Comparison of ENCODE assay signal across 1 cellular context in genomic region chr15:78993931-78994530, GRCh38.
TF ChIP-seq lines count a peak whose summit lies in the region.

No MANE protein-coding gene starts in this region.

TF ChIP-seq in HepG2, 621 proteins besides CTCF, POLR2A, EP300 and RAD21 (continued from another document and continues in another):
- TF ChIP-seq ZHX1 (CRISPR knock-in tag; IDR thresholded peaks at IDR 0.05; ENCODE audit: low read depth) (peak; percentile 66; the same call in 1 of the 2 replicates), ZC3H13 (CRISPR knock-in tag; IDR thresholded peaks at IDR 0.05) (0 out of 2 replicates have a peak, but pooled peaks have one; percentile 57), ZNF687 (CRISPR knock-in tag; IDR thresholded peaks at IDR 0.05) (peak; percentile 100), HINFP (CRISPR knock-in tag; IDR thresholded peaks at IDR 0.05; ENCODE audit: low read depth) (peak; percentile 75), ZNF350 (CRISPR knock-in tag; IDR thresholded peaks at IDR 0.05; ENCODE audit: borderline replicate concordance, low read depth) (peak; percentile 90; the same call in 1 of the 2 replicates), ZBTB40 (IDR thresholded peaks at IDR 0.05) (no peak), ZBTB40 (CRISPR knock-in tag; IDR thresholded peaks at IDR 0.05) (peak; percentile 73; the same call in 1 of the 2 replicates), HNRNPLL (IDR thresholded peaks at IDR 0.05; ENCODE audit: low read depth, low read length, poor library complexity, severe bottlenecking) (peak; percentile 9), BORCS8-MEF2B (CRISPR knock-in tag; IDR thresholded peaks at IDR 0.05) (peak; percentile 80; the same call in 1 of the 2 replicates), HMGXB4 (CRISPR knock-in tag; IDR thresholded peaks at IDR 0.05; ENCODE audit: borderline replicate concordance in 1 of 2, low read depth in 1 of 2) (0 out of 4 replicates have a peak, but pooled peaks of 1 of the 2 experiments have one; percentile 2), EEA1 (CRISPR knock-in tag; IDR thresholded peaks at IDR 0.05; ENCODE audit: borderline replicate concordance) (no peak), MXD4 (CRISPR knock-in tag; IDR thresholded peaks at IDR 0.05) (peak; percentile 67; the same call in 1 of the 2 replicates), MED8 (CRISPR knock-in tag; IDR thresholded peaks at IDR 0.05; ENCODE audit: insufficient replicate concordance) (peak; percentile 99), HNF1A (IDR thresholded peaks at IDR 0.05; ENCODE audit: low read depth) (peak; percentile 75), HNF1A (CRISPR knock-in tag; IDR thresholded peaks at IDR 0.05; ENCODE audit: borderline replicate concordance) (peak; percentile 89)
- TF ChIP-seq, protein P1, sequence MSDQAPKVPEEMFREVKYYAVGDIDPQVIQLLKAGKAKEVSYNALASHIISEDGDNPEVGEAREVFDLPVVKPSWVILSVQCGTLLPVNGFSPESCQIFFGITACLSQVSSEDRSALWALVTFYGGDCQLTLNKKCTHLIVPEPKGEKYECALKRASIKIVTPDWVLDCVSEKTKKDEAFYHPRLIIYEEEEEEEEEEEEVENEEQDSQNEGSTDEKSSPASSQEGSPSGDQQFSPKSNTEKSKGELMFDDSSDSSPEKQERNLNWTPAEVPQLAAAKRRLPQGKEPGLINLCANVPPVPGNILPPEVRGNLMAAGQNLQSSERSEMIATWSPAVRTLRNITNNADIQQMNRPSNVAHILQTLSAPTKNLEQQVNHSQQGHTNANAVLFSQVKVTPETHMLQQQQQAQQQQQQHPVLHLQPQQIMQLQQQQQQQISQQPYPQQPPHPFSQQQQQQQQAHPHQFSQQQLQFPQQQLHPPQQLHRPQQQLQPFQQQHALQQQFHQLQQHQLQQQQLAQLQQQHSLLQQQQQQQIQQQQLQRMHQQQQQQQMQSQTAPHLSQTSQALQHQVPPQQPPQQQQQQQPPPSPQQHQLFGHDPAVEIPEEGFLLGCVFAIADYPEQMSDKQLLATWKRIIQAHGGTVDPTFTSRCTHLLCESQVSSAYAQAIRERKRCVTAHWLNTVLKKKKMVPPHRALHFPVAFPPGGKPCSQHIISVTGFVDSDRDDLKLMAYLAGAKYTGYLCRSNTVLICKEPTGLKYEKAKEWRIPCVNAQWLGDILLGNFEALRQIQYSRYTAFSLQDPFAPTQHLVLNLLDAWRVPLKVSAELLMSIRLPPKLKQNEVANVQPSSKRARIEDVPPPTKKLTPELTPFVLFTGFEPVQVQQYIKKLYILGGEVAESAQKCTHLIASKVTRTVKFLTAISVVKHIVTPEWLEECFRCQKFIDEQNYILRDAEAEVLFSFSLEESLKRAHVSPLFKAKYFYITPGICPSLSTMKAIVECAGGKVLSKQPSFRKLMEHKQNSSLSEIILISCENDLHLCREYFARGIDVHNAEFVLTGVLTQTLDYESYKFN (CRISPR knock-in tag; conservative IDR thresholded peaks at IDR 0.05) = peak; percentile 100
- TF ChIP-seq, protein P2, sequence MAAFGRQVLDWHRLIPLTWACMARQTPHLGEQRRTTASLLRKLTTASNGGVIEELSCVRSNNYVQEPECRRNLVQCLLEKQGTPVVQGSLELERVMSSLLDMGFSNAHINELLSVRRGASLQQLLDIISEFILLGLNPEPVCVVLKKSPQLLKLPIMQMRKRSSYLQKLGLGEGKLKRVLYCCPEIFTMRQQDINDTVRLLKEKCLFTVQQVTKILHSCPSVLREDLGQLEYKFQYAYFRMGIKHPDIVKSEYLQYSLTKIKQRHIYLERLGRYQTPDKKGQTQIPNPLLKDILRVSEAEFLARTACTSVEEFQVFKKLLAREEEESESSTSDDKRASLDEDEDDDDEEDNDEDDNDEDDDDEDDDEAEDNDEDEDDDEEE (CRISPR knock-in tag; IDR thresholded peaks at IDR 0.05) = peak; percentile 85
